In genomic region chr15:48498828-48499227, GRCh38 we compare ENCODE assay signal across 17 cellular contexts.
DNase-seq lines count a peak whose midpoint lies in the region; ATAC-seq, FAIRE-seq and TF ChIP-seq lines count a peak whose summit lies in the region.
"Had no signal": no experiment of that assay in that cellular context is flagged by ENCODE, and none has a peak within 500 bp of the region (broad histone marks: within the 10 kb centered on the region; RNA-seq: fewer than 3 reads in every experiment).

No MANE protein-coding gene starts in this region.

- no peaks in the 10 kb centered on the region for H3F3A ChIP-seq in PC-9 (ENCODE audit: insufficient read depth, low read depth)

- DNase-seq in DMS79 treated with DMSO at 0.1 percent for 48 hours (lab: John Stamatoyannopoulos, UW) (peak; percentile 70), HFFc6 (no peak), K562 (ENCODE audit: extremely low read depth in 1 of 4, low spot score in 3 of 4) (no peak), dedifferentiated amniotic fluid mesenchymal stem cell (ENCODE audit: extremely low spot score) (no peak), PC-9 (no peak)
- DNase-seq: BE2C; CD4-positive, alpha-beta memory T cell; DND-41; GDM1 had no signal

- no peak overlapping the region for H3K4me3 ChIP-seq in K562
- no peak overlapping the region for H3K4me3 ChIP-seq in PC-9
- H3K4me3 ChIP-seq: A549 had no signal

- POLR2A ChIA-PET in K562 (lab: Yijun Ruan, JAX) (no interaction called here), PC-9 (lab: Charles Lee; ENCODE audit: unreplicated experiment) (no interaction called here)

- TF ChIP-seq RAD21 in K562 (CRISPR knock-in tag; conservative IDR thresholded peaks at IDR 0.05 in 1 of 2, IDR thresholded peaks at IDR 0.05 in 1 of 2), result no peak

- H2AFZ ChIP-seq in K562 (ENCODE audit: low read depth, low read length), result no peak overlapping the region
- no peak overlapping the region for H2AFZ ChIP-seq in PC-9

- H3K4me2 ChIP-seq in K562 (ENCODE audit: insufficient read depth, low read length), result no peak overlapping the region
- H3K4me2 ChIP-seq in PC-9, result no peak overlapping the region
- H3K4me2 ChIP-seq: A549 had no signal

- ATAC-seq in K562, result no peak
- ATAC-seq in stimulated activated memory B cell treated with anti-CD40 and anti-IgM and Interleukin-4, amounts not matched to agents 10 μg/mL and 1 μg/mL and 100 μg/mL, for 72 hours, result peak; percentile 44
- ATAC-seq: A549, HCT116 had no signal

- CTCF ChIA-PET in K562 (lab: Yijun Ruan, JAX; ENCODE audit: low intra/inter-chr PET ratio) (no interaction called here), PC-9 (lab: Charles Lee) (no interaction called here)

- in situ Hi-C loops in K562 (cut with MboI), result no loop called here

- no peaks in the 10 kb centered on the region for H3K4me1 ChIP-seq in K562 (replicated peaks in 1 of 2; ENCODE audit: control insufficient read depth in 2 of 2, insufficient read depth in 2 of 2, low read length in 2 of 2)
- H3K4me1 ChIP-seq in PC-9 (replicated peaks; ENCODE audit: insufficient read depth), result no peaks in the 10 kb centered on the region
- H3K4me1 ChIP-seq: A549 had no signal

- H3K9me3 ChIP-seq in K562 (replicated peaks; ENCODE audit: control insufficient read depth, insufficient read depth, low read depth, low read length) (no peaks in the 10 kb centered on the region), PC-9 (ENCODE audit: insufficient read depth, low read depth) (no peaks in the 10 kb centered on the region)
- H3K9me3 ChIP-seq: A549, BE2C had no signal

- no peaks in the 10 kb centered on the region for H3K9me2 ChIP-seq in PC-9 (ENCODE audit: insufficient read depth)

- no peak overlapping the region for H3K27ac ChIP-seq in K562 (ENCODE audit: extremely low read depth, low read depth, low read length)
- no peak overlapping the region for H3K27ac ChIP-seq in PC-9
- H3K27ac ChIP-seq: A549, C4-2B had no signal

- H3K4me3 Mint-ChIP-seq in HFFc6, result no peak overlapping the region
- H3K4me3 Mint-ChIP-seq in stimulated activated memory B cell treated with anti-CD40 and anti-IgM and Interleukin-4, amounts not matched to agents 10 μg/mL and 1 μg/mL and 100 μg/mL, for 72 hours, result no peak overlapping the region
- H3K4me3 Mint-ChIP-seq: CD4-positive, alpha-beta memory T cell; IgD-negative memory B cell had no signal

- H3K4me1 Mint-ChIP-seq in HFFc6 (ENCODE audit: low read depth), result peaks cover 75% of the 10 kb centered on the region
- no peaks in the 10 kb centered on the region for H3K4me1 Mint-ChIP-seq in stimulated activated memory B cell treated with anti-CD40 and anti-IgM and Interleukin-4, amounts not matched to agents 10 μg/mL and 1 μg/mL and 100 μg/mL, for 72 hours
- H3K4me1 Mint-ChIP-seq: CD4-positive, alpha-beta memory T cell; IgD-negative memory B cell had no signal

- H3K27ac Mint-ChIP-seq in HFFc6, result peak overlapping the region; percentile 64
- no peak overlapping the region for H3K27ac Mint-ChIP-seq in stimulated activated memory B cell treated with anti-CD40 and anti-IgM and Interleukin-4, amounts not matched to agents 10 μg/mL and 1 μg/mL and 100 μg/mL, for 72 hours
- H3K27ac Mint-ChIP-seq: CD4-positive, alpha-beta memory T cell; IgD-negative memory B cell had no signal

- peaks cover 75% of the 10 kb centered on the region for H3K36me3 Mint-ChIP-seq in HFFc6 (ENCODE audit: low read depth)
- no peaks in the 10 kb centered on the region for H3K36me3 Mint-ChIP-seq in stimulated activated memory B cell treated with anti-CD40 and anti-IgM and Interleukin-4, amounts not matched to agents 10 μg/mL and 1 μg/mL and 100 μg/mL, for 72 hours
- H3K36me3 Mint-ChIP-seq: CD4-positive, alpha-beta memory T cell; IgD-negative memory B cell had no signal

- BruUV-seq in K562 (replicated peaks; lab: Mats Ljungman, UMichigan) (no TSS peak), PC-9 (replicated peaks; lab: Mats Ljungman, UMichigan) (no TSS peak)

- H3K27me3 Mint-ChIP-seq in HFFc6 (ENCODE audit: insufficient read depth), result peaks cover 15% of the 10 kb centered on the region
- no peaks in the 10 kb centered on the region for H3K27me3 Mint-ChIP-seq in stimulated activated memory B cell treated with anti-CD40 and anti-IgM and Interleukin-4, amounts not matched to agents 10 μg/mL and 1 μg/mL and 100 μg/mL, for 72 hours
- H3K27me3 Mint-ChIP-seq: CD4-positive, alpha-beta memory T cell; IgD-negative memory B cell had no signal

- no peak overlapping the region for H3K9ac ChIP-seq in K562 (ENCODE audit: insufficient read depth in 1 of 2, low read depth in 2 of 2, low read length in 2 of 2)

- intact Hi-C loops in K562 (cut with micrococcal nuclease), result no loop called here
- intact Hi-C loops in PC-9 (cut with micrococcal nuclease; ENCODE audit: unreplicated experiment), result no loop called here

- H3K9me1 ChIP-seq in K562 (ENCODE audit: control insufficient read depth, insufficient read depth, low read length), result no peaks in the 10 kb centered on the region

- H4K20me1 ChIP-seq in K562 (replicated peaks; ENCODE audit: control insufficient read depth, insufficient read depth, low read length) (no peaks in the 10 kb centered on the region), PC-9 (ENCODE audit: insufficient read depth) (no peaks in the 10 kb centered on the region)

- no peak for TF ChIP-seq EP300 in K562 (IDR thresholded peaks at IDR 0.05; ENCODE audit: low read length)

- H3K9me3 Mint-ChIP-seq in HFFc6, result no peaks in the 10 kb centered on the region; the same call in 1 of the 2 replicates
- H3K9me3 Mint-ChIP-seq in stimulated activated memory B cell treated with anti-CD40 and anti-IgM and Interleukin-4, amounts not matched to agents 10 μg/mL and 1 μg/mL and 100 μg/mL, for 72 hours, result no peaks in the 10 kb centered on the region
- H3K9me3 Mint-ChIP-seq: CD4-positive, alpha-beta memory T cell; IgD-negative memory B cell had no signal

- no peak for TF ChIP-seq POLR2A in K562 (conservative IDR thresholded peaks at IDR 0.05)

- H3K79me2 ChIP-seq in K562 (ENCODE audit: control insufficient read depth, insufficient read depth, low read length) (no peaks in the 10 kb centered on the region), PC-9 (ENCODE audit: low read depth) (no peaks in the 10 kb centered on the region)

- 10% methylated on average over 3 of the region's 3 CpGs for whole genome bisulfite sequencing in K562 (ENCODE audit: insufficient coverage, low coverage, missing lambda C conversion rate)

- H3K27me3 ChIP-seq in K562 (ENCODE audit: control insufficient read depth in 2 of 2, insufficient read depth in 2 of 2, low read length in 2 of 2), result peaks cover 0 to 4% of the 10 kb centered on the region in 2 experiments; a peak in 1 of 5 replicates
- no peaks in the 10 kb centered on the region for H3K27me3 ChIP-seq in PC-9 (ENCODE audit: insufficient read depth, low read depth)
- H3K27me3 ChIP-seq: BE2C had no signal

- FAIRE-seq in K562 (lab: Jason Lieb, UNC), result no peak
- FAIRE-seq: A549, GM12892, GM19239, H54 had no signal

- H3K36me3 ChIP-seq in K562 (ENCODE audit: control insufficient read depth, insufficient read depth, low read length) (no peaks in the 10 kb centered on the region), PC-9 (ENCODE audit: low read depth) (no peaks in the 10 kb centered on the region)
- H3K36me3 ChIP-seq: BE2C had no signal

- TF ChIP-seq CTCF in HFFc6 (IDR thresholded peaks at IDR 0.05), result no peak
- TF ChIP-seq CTCF in K562 (IDR thresholded peaks at IDR 0.05 in 2 of 3, conservative IDR thresholded peaks at IDR 0.05 in 1 of 3; ENCODE audit: insufficient read depth in 2 of 3, low read depth in 1 of 3, low read length in 3 of 3), result no peak
- TF ChIP-seq CTCF in PC-9 (conservative IDR thresholded peaks at IDR 0.05), result no peak

TF ChIP-seq in K562, 482 proteins besides CTCF, POLR2A, EP300 and RAD21:
- TF ChIP-seq LEF1 (IDR thresholded peaks at IDR 0.05) (no peak), ATF3 (IDR thresholded peaks at IDR 0.05) (peak; percentile 56), ATF3 (CRISPR knock-in tag; conservative IDR thresholded peaks at IDR 0.05) (no peak)
